Comparison of ENCODE assay signal across 8 cellular contexts in the genomic region with DNA sequence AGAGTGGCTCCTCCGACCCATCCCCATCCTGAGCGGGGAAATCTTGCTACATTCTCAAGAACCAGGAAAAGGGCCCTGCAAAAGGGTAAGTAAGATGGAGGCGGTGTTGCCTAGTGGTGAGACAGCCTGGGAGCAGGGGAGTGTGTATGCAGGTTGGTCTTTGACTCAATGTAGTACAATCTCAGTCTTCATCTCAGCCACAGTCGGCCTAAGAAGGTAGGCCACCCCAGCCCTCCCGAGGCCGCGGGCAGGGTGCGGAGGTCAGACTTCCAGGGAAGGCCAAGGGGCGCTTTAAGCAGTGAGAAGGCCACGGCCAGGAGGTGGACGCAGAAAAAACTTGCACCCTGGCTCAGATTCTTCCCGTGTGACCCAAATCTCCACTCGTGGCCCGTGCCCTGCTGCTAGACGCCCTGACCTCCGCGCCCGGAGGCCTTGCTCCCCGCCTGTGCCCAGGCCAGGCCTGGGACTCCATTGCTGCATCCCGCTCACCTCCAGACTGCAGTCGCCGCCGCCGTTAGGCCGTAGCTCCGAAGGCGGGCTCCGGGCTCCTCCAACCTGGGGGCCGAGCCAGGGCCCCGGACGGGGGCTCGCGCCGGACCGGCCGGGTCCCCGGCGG. TPM values are rescaled to one million over a fixed set of nuclear protein-coding genes. Genes with fewer than 3 reads are reported as not detected.
DNase-seq lines count a peak whose midpoint lies in the region; ATAC-seq and TF ChIP-seq lines count a peak whose summit lies in the region.

No MANE protein-coding gene starts in this region.

- H3K36me3 ChIP-seq in esophagus (ENCODE audit: control insufficient read depth in 2 of 2, insufficient read depth in 2 of 2, low read length in 1 of 2) = no peaks in the 10 kb centered on the region

- H3K27me3 Mint-ChIP-seq in nephron progenitor cell (ENCODE audit: low read depth, poor library complexity) = peaks cover 2% of the 10 kb centered on the region

- H3K9me3 ChIP-seq in esophagus (ENCODE audit: control insufficient read depth in 2 of 2, insufficient read depth in 1 of 2, low read depth in 1 of 2, low read length in 1 of 2) = no peaks in the 10 kb centered on the region

- peaks cover 28% of the 10 kb centered on the region for H3K36me3 Mint-ChIP-seq in nephron progenitor cell (ENCODE audit: low read depth)

- WGBS in esophagus, 2 donors = 4% methylated on average over 37 to 38 of the region's 38 CpGs

- TF ChIP-seq CTCF in nephron progenitor cell (IDR thresholded peaks at IDR 0.05) = no peak

- ATAC-seq in GM19351 (IDR thresholded peaks at IDR 0.05; ENCODE audit: unreplicated experiment) = peak; percentile 43
- ATAC-seq in HG03439 (IDR thresholded peaks at IDR 0.05; ENCODE audit: unreplicated experiment) = peak; percentile 28

- peak overlapping the region; percentile 34 to 97 for H3K27ac ChIP-seq in esophagus (ENCODE audit: low read depth in 2 of 2, low read length in 1 of 2)

- DNase-seq in DMS53 treated with DMSO at 0.1 percent for 48 hours (lab: John Stamatoyannopoulos, UW; ENCODE audit: unreplicated experiment) = peak; percentile 63
- peak; percentile 53 for DNase-seq in SW480 (ENCODE audit: low spot score)
- DNase-seq in nephron progenitor cell = no peak
- DNase-seq in putamen (ENCODE audit: low spot score) = no peak
- no peak for DNase-seq in T1000 (lab: John Stamatoyannopoulos, UW)

- H3K27ac Mint-ChIP-seq in nephron progenitor cell = no peak overlapping the region

- no peaks in the 10 kb centered on the region for H3K27me3 ChIP-seq in esophagus (ENCODE audit: control insufficient read depth in 1 of 2, insufficient read depth in 2 of 2, low read length in 2 of 2)

- H3K4me1 ChIP-seq in esophagus (ENCODE audit: control insufficient read depth in 2 of 2, insufficient read depth in 2 of 2, low read length in 1 of 2) = peaks cover 0 to 6% of the 10 kb centered on the region in 2 donors

- H3K9me3 Mint-ChIP-seq in nephron progenitor cell = no peaks in the 10 kb centered on the region

- H3K4me3 ChIP-seq in esophagus (ENCODE audit: low read depth in 1 of 2, low read length in 2 of 2) = peak overlapping the region; percentile 64 to 86

- H3K4me1 Mint-ChIP-seq in nephron progenitor cell = peaks cover 41% of the 10 kb centered on the region

- H3K4me3 Mint-ChIP-seq in nephron progenitor cell = peak overlapping the region; percentile 83

RNA-seq across cellular contexts. Expression of gene FOXM1, which starts 0.4 kb away (rescaled TPM):
- 10 to 100 TPM; 11.6 to 13.8 TPM for polyA plus RNA-seq in esophagus

RNA-seq across cellular contexts. Expression of gene RHNO1, which starts 0.5 kb away (rescaled TPM):
- polyA plus RNA-seq in esophagus = 10 to 100 TPM; 20.3 to 29.9 TPM

RNA-seq across cellular contexts. Expression of gene TULP3, which starts 14.2 kb away (rescaled TPM):
- polyA plus RNA-seq in esophagus = 10 to 100 TPM; 12.8 to 15.0 TPM

RNA-seq across cellular contexts. Expression of gene TEX52, which starts 19.7 kb away (rescaled TPM):
- polyA plus RNA-seq in esophagus = not detected

RNA-seq across cellular contexts. Expression of gene NRIP2, which starts 41.7 kb away (rescaled TPM):
- polyA plus RNA-seq in esophagus = under 1 TPM; 0.47 to 0.67 TPM

Comparison
In these comparisons a context has a peak if more than half of its experiments do, and no peak if none do; other contexts are left out.
1. DNase-seq: peak in DMS53 treated with DMSO at 0.1 percent for 48 hours (single experiment) and SW480 (single experiment); none in nephron progenitor cell (single experiment), putamen (single experiment) and T1000 (single experiment).